ENCODE assay signal across 9 cellular contexts in genomic region chr18:13800505-13801259, GRCh38. TPM values are rescaled to one million over a fixed set of nuclear protein-coding genes. Genes with fewer than 3 reads are reported as not detected.
DNase-seq lines count a peak whose midpoint lies in the region; ATAC-seq and TF ChIP-seq lines count a peak whose summit lies in the region.
"Had no signal": no experiment of that assay in that cellular context is flagged by ENCODE, and none has a peak within 500 bp of the region (broad histone marks: within the 10 kb centered on the region; RNA-seq: fewer than 3 reads in every experiment).

No MANE protein-coding gene starts in this region.

- DNase-seq in AG04450 (ENCODE audit: low read depth, low spot score) (no peak), NCI-H345 (lab: John Stamatoyannopoulos, UW) (peak; percentile 82), fibroblast of villous mesenchyme (ENCODE audit: low read depth) (peak; percentile 28), occipital lobe (lab: John Stamatoyannopoulos, UW) (peak; percentile 51), upper lobe of right lung (peak; percentile 83)
- peak; percentile 16 for DNase-seq in activated T-helper 1 cell treated with anti-CD3 and anti-CD28 coated beads, Interleukin-12 subunit alpha, Interleukin-12 subunit beta, Interleukin-2, Interleukin-4 antibody, amounts not matched to agents 30 ng/mL and 10 ng/mL and 1 ng/mL, durations not matched to agents 14 hours and 24 hours and 36 hours (ENCODE audit: low spot score)
- DNase-seq: natural killer cell had no signal

- intact Hi-C loops in activated T-helper 1 cell treated with anti-CD3 and anti-CD28 coated beads, Interleukin-12 subunit alpha, Interleukin-12 subunit beta, Interleukin-2, Interleukin-4 antibody, amounts not matched to agents 30 ng/mL and 10 ng/mL and 1 ng/mL, durations not matched to agents 14 hours and 24 hours and 36 hours (cut with micrococcal nuclease): loop anchor here (2.0 kb wide), 1 partner anchor 584 kb away; no protein-coding TSS in a partner anchor
- intact Hi-C loops in upper lobe of right lung (cut with DNase I): no loop called here

- no peak overlapping the region for H3K27ac ChIP-seq in AG04450 (ENCODE audit: low read depth, low read length)
- H3K27ac ChIP-seq in upper lobe of right lung: no peak overlapping the region

- no peaks in the 10 kb centered on the region for H3K27me3 ChIP-seq in AG04450 (ENCODE audit: control insufficient read depth, insufficient read depth, low read length)
- peaks cover 46% of the 10 kb centered on the region for H3K27me3 ChIP-seq in upper lobe of right lung

- H3K9me3 Mint-ChIP-seq in activated T-helper 1 cell treated with anti-CD3 and anti-CD28 coated beads, Interleukin-12 subunit alpha, Interleukin-12 subunit beta, Interleukin-2, Interleukin-4 antibody, amounts not matched to agents 30 ng/mL and 10 ng/mL and 1 ng/mL, durations not matched to agents 14 hours and 24 hours and 36 hours: no peaks in the 10 kb centered on the region
- H3K9me3 Mint-ChIP-seq: natural killer cell had no signal

- POLR2A ChIA-PET in AG04450 (lab: Yijun Ruan, JAX): no interaction called here

- CTCF ChIA-PET in AG04450 (lab: Charles Lee): no interaction called here

- peaks cover 4% of the 10 kb centered on the region; the same call in 1 of the 2 replicates for H3K9me3 ChIP-seq in AG04450 (ENCODE audit: control insufficient read depth, insufficient read depth, low read length)
- no peaks in the 10 kb centered on the region for H3K9me3 ChIP-seq in upper lobe of right lung

- H3K4me3 Mint-ChIP-seq in activated T-helper 1 cell treated with anti-CD3 and anti-CD28 coated beads, Interleukin-12 subunit alpha, Interleukin-12 subunit beta, Interleukin-2, Interleukin-4 antibody, amounts not matched to agents 30 ng/mL and 10 ng/mL and 1 ng/mL, durations not matched to agents 14 hours and 24 hours and 36 hours: no peak overlapping the region
- H3K4me3 Mint-ChIP-seq: natural killer cell had no signal

- peak; percentile 72 for ATAC-seq in GM18909 (IDR thresholded peaks at IDR 0.05; ENCODE audit: poor library complexity, unreplicated experiment)
- peak; percentile 95 for ATAC-seq in upper lobe of right lung
- ATAC-seq in HG03175 (IDR thresholded peaks at IDR 0.05; ENCODE audit: unreplicated experiment): no peak

- peaks cover 43% of the 10 kb centered on the region for H3K27me3 Mint-ChIP-seq in activated T-helper 1 cell treated with anti-CD3 and anti-CD28 coated beads, Interleukin-12 subunit alpha, Interleukin-12 subunit beta, Interleukin-2, Interleukin-4 antibody, amounts not matched to agents 30 ng/mL and 10 ng/mL and 1 ng/mL, durations not matched to agents 14 hours and 24 hours and 36 hours (ENCODE audit: insufficient read depth)

- H3K36me3 ChIP-seq in upper lobe of right lung: no peaks in the 10 kb centered on the region

- peak; percentile 27 for TF ChIP-seq CTCF in AG04450 (IDR thresholded peaks at IDR 0.05; ENCODE audit: low read depth, low read length)
- peak; percentile 40 for TF ChIP-seq CTCF in fibroblast of villous mesenchyme (IDR thresholded peaks at IDR 0.05; ENCODE audit: insufficient read depth, low read depth, low read length)
- peak; percentile 48 for TF ChIP-seq CTCF in upper lobe of right lung (IDR thresholded peaks at IDR 0.05)

- H3K4me1 Mint-ChIP-seq in activated T-helper 1 cell treated with anti-CD3 and anti-CD28 coated beads, Interleukin-12 subunit alpha, Interleukin-12 subunit beta, Interleukin-2, Interleukin-4 antibody, amounts not matched to agents 30 ng/mL and 10 ng/mL and 1 ng/mL, durations not matched to agents 14 hours and 24 hours and 36 hours (ENCODE audit: low read depth): peaks cover 5% of the 10 kb centered on the region

- H3K4me1 ChIP-seq in upper lobe of right lung: peaks cover 4% of the 10 kb centered on the region

- H3K36me3 Mint-ChIP-seq in activated T-helper 1 cell treated with anti-CD3 and anti-CD28 coated beads, Interleukin-12 subunit alpha, Interleukin-12 subunit beta, Interleukin-2, Interleukin-4 antibody, amounts not matched to agents 30 ng/mL and 10 ng/mL and 1 ng/mL, durations not matched to agents 14 hours and 24 hours and 36 hours (ENCODE audit: low read depth): no peaks in the 10 kb centered on the region
- H3K36me3 Mint-ChIP-seq: natural killer cell had no signal

- H3K4me3 ChIP-seq in AG04450 (ENCODE audit: low read depth, low read length): no peak overlapping the region
- H3K4me3 ChIP-seq in fibroblast of villous mesenchyme (ENCODE audit: low read depth, low read length): peak overlapping the region; percentile 32
- H3K4me3 ChIP-seq in upper lobe of right lung: peak overlapping the region; percentile 28

- no peak overlapping the region for H3K27ac Mint-ChIP-seq in activated T-helper 1 cell treated with anti-CD3 and anti-CD28 coated beads, Interleukin-12 subunit alpha, Interleukin-12 subunit beta, Interleukin-2, Interleukin-4 antibody, amounts not matched to agents 30 ng/mL and 10 ng/mL and 1 ng/mL, durations not matched to agents 14 hours and 24 hours and 36 hours
- H3K27ac Mint-ChIP-seq: natural killer cell had no signal

RNA-seq across cellular contexts. Expression of gene MC5R, which starts 23.3 kb away (rescaled TPM):
- polyA plus RNA-seq in AG04450 (2011; rRNA removed): not detected in 2 replicates
- not detected in 2 replicates for polyA minus RNA-seq in AG04450 (2011; rRNA and poly(A)+ RNA removed)
- total RNA-seq in activated T-helper 1 cell treated with anti-CD3 and anti-CD28 coated beads, Interleukin-12 subunit alpha, Interleukin-12 subunit beta, Interleukin-2, Interleukin-4 antibody, amounts not matched to agents 30 ng/mL and 10 ng/mL and 1 ng/mL, durations not matched to agents 14 hours and 24 hours and 36 hours: not detected in 2 replicates
- total RNA-seq in fibroblast of villous mesenchyme: not detected in 2 replicates
- total RNA-seq in occipital lobe: 2.2 TPM
- total RNA-seq in upper lobe of right lung: not detected
- total RNA-seq: natural killer cell had no signal
